ENCODE assay signal across 1 cellular context in the genomic region with DNA sequence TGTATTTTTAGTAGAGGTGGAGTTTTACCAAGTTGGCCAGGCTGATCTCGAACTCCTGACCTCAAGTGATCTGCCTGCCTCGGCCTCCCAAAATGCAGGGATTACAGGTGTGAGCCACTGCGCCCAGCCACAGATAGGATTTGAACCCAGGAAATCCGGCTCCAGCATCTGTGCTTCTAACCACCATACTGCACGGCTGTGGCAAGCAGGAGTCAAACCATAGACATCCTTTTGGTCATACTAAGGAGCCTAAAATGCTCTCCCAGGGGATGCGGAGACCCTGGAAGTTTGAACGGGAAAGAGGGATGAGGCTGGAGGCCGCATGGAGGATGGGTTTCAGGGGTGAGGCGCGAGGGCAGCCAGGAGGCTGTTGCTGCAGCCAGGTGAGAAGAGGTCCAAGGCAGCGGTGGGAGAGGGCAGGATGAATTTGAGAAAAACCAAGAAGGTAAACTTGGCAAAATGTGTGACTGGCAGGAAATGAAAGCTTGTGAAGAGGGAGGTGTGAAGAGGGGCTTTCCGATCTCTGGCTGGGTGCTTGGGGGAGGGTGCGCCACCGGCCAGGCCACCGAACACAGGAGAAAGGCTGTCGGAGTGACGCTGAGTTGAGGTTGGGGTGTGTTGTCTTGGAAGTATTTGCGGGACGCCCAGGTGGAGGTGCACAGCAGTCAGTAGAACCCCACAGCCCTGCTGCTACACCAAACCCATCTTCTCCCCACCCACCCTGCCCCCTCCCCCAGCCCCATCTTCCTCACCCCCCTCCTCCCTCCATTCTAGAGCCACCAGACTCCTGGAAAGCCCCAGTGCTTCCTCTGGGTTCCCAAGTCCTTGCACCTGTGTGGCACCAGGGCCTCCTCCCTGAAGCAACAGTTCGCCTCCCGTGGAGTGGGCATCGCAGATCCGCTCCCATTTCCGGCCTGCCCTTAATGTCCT.
TF ChIP-seq lines count a peak whose summit lies in the region.

No MANE protein-coding gene starts in this region.

TF ChIP-seq in IMR-90, 13 proteins besides CTCF, POLR2A, EP300 and RAD21:
- TF ChIP-seq FOS (IDR thresholded peaks at IDR 0.05; ENCODE audit: low read depth, low read length), result no peak
- no peak for TF ChIP-seq MXI1 (IDR thresholded peaks at IDR 0.05; ENCODE audit: borderline replicate concordance, low read depth, low read length)
- no peak for TF ChIP-seq CEBPB (IDR thresholded peaks at IDR 0.05; ENCODE audit: low read depth, low read length)
- no peak for TF ChIP-seq RCOR1 (IDR thresholded peaks at IDR 0.05; ENCODE audit: insufficient replicate concordance, low read length)
- TF ChIP-seq, protein P1, sequence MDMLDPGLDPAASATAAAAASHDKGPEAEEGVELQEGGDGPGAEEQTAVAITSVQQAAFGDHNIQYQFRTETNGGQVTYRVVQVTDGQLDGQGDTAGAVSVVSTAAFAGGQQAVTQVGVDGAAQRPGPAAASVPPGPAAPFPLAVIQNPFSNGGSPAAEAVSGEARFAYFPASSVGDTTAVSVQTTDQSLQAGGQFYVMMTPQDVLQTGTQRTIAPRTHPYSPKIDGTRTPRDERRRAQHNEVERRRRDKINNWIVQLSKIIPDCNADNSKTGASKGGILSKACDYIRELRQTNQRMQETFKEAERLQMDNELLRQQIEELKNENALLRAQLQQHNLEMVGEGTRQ (IDR thresholded peaks at IDR 0.05; ENCODE audit: low read depth, low read length), result no peak
- TF ChIP-seq MAFK (IDR thresholded peaks at IDR 0.05; ENCODE audit: low read depth, low read length), result no peak
- TF ChIP-seq MAZ (IDR thresholded peaks at IDR 0.05; ENCODE audit: borderline replicate concordance, low read depth, low read length), result no peak
TF ChIP-seq in IMR-90: peak in this region for 0.
